1 cellular context compared by ENCODE assay signal in genomic region chr17:8190506-8190905, GRCh38.
TF ChIP-seq lines count a peak whose summit lies in the region.

No MANE protein-coding gene starts in this region.

TF ChIP-seq in IMR-90, 13 proteins besides CTCF, POLR2A, EP300 and RAD21 (continued from another document):
- TF ChIP-seq RFX5 (IDR thresholded peaks at IDR 0.05; ENCODE audit: low read depth, low read length) (no peak), RCOR1 (IDR thresholded peaks at IDR 0.05; ENCODE audit: insufficient replicate concordance, low read length) (no peak), SMC3 (IDR thresholded peaks at IDR 0.05; ENCODE audit: low read depth, low read length) (no peak), NFE2L2 (IDR thresholded peaks at IDR 0.05; ENCODE audit: low read depth, low read length) (no peak), BHLHE40 (IDR thresholded peaks at IDR 0.05; ENCODE audit: low read depth, low read length) (no peak), CHD1 (IDR thresholded peaks at IDR 0.05; ENCODE audit: low read depth, low read length) (no peak), MXI1 (IDR thresholded peaks at IDR 0.05; ENCODE audit: borderline replicate concordance, low read depth, low read length) (no peak), ELK1 (IDR thresholded peaks at IDR 0.05; ENCODE audit: borderline replicate concordance, low read depth, low read length) (no peak), USF2 (IDR thresholded peaks at IDR 0.05; ENCODE audit: low read depth, low read length) (no peak)
